12 cellular contexts compared by ENCODE assay signal in genomic region chr9:126150411-126151030, GRCh38.
DNase-seq lines count a peak whose midpoint lies in the region; ATAC-seq lines count a peak whose summit lies in the region.
"Had no signal": no experiment of that assay in that cellular context is flagged by ENCODE, and none has a peak within 500 bp of the region (broad histone marks: within the 10 kb centered on the region; RNA-seq: fewer than 3 reads in every experiment).

No MANE protein-coding gene starts in this region.

- peak; percentile 27 for DNase-seq in activated effector memory CD4-positive, alpha-beta T cell treated with anti-CD3 and anti-CD28 coated beads, Interleukin-2, amount 50 U/mL, for 16 hours
- no peak for DNase-seq in activated effector memory CD4-positive, alpha-beta T cell treated with Interleukin-2 at 50 U/mL for 16 hours
- peak; percentile 49 for DNase-seq in NCI-H510A (lab: John Stamatoyannopoulos, UW)
- DNase-seq in ecto neural progenitor cell (ENCODE audit: low spot score): peak; percentile 32
- no peak for DNase-seq in SW480 (ENCODE audit: low spot score)
- DNase-seq in activated CD4-positive, alpha-beta T cell treated with anti-CD3 and anti-CD28 coated beads, Interleukin-2, amount 50 U/mL, for 4 hours: no peak
- DNase-seq: lower lobe of right lung; nucleus accumbens; stimulated activated CD4-positive, alpha-beta T cell treated with anti-CD3 and anti-CD28 coated beads, Interleukin-12 subunit alpha, Interleukin-12 subunit beta, amount 100 ng/mL, for 4 hours; uterus had no signal

- ATAC-seq in HG03135 (IDR thresholded peaks at IDR 0.05; ENCODE audit: unreplicated experiment) (no peak), HG02623 (IDR thresholded peaks at IDR 0.05; ENCODE audit: unreplicated experiment) (no peak)

Comparison
In these comparisons a context has a peak if more than half of its experiments do, and no peak if none do; other contexts are left out.
1. DNase-seq: peak in activated effector memory CD4-positive, alpha-beta T cell treated with anti-CD3 and anti-CD28 coated beads, Interleukin-2, amount 50 U/mL, for 16 hours (single experiment), NCI-H510A (single experiment) and ecto neural progenitor cell (single experiment); none in activated effector memory CD4-positive, alpha-beta T cell treated with Interleukin-2 at 50 U/mL for 16 hours (single experiment), SW480 (single experiment) and activated CD4-positive, alpha-beta T cell treated with anti-CD3 and anti-CD28 coated beads, Interleukin-2, amount 50 U/mL, for 4 hours (0 of 2).